In genomic region chr3:48899298-48899697, GRCh38 we compare ENCODE assay signal across 3 cellular contexts.
TF ChIP-seq lines count a peak whose summit lies in the region.

No MANE protein-coding gene starts in this region.

TF ChIP-seq in SK-N-SH, 30 proteins besides CTCF, POLR2A, EP300 and RAD21 (continues in another document):
- TF ChIP-seq REST (IDR thresholded peaks at IDR 0.05; ENCODE audit: low read depth, low read length) (no peak), POLR2AphosphoS5 (IDR thresholded peaks at IDR 0.05; ENCODE audit: low read depth, low read length) (no peak), TCF12 (IDR thresholded peaks at IDR 0.05) (no peak), TAF1 (IDR thresholded peaks at IDR 0.05; ENCODE audit: borderline replicate concordance, low read depth, low read length) (no peak), PBX3 (IDR thresholded peaks at IDR 0.05) (no peak), YY1 (IDR thresholded peaks at IDR 0.05; ENCODE audit: low read depth) (no peak), GATA2 (CRISPR knock-in tag; IDR thresholded peaks at IDR 0.05) (no peak), FOSL2 (IDR thresholded peaks at IDR 0.05; ENCODE audit: borderline replicate concordance, low read depth) (no peak), MXI1 (IDR thresholded peaks at IDR 0.05; ENCODE audit: low read depth, low read length) (no peak), SMC3 (IDR thresholded peaks at IDR 0.05; ENCODE audit: low read depth, low read length) (no peak), MAX (IDR thresholded peaks at IDR 0.05; ENCODE audit: low read depth) (no peak), RXRA (IDR thresholded peaks at IDR 0.05; ENCODE audit: borderline replicate concordance, low read depth) (no peak), RFX5 (IDR thresholded peaks at IDR 0.05; ENCODE audit: low read length) (no peak)

TF ChIP-seq in SK-N-SH treated with all-trans-retinoic acid at 6 μM for 48 hours, 23 proteins besides CTCF, POLR2A, EP300 and RAD21 (continued from another document):
- no peak for TF ChIP-seq PATZ1 (CRISPR knock-in tag; IDR thresholded peaks at IDR 0.05; ENCODE audit: borderline replicate concordance)
- no peak for TF ChIP-seq TSHZ2 (CRISPR knock-in tag; IDR thresholded peaks at IDR 0.05)
- no peak for TF ChIP-seq BACH2 (CRISPR knock-in tag; IDR thresholded peaks at IDR 0.05; ENCODE audit: borderline replicate concordance)
- no peak for TF ChIP-seq TOX (CRISPR knock-in tag; IDR thresholded peaks at IDR 0.05; ENCODE audit: borderline replicate concordance)
- TF ChIP-seq GLIS3 (CRISPR knock-in tag; IDR thresholded peaks at IDR 0.05), result no peak
- TF ChIP-seq RARB (CRISPR knock-in tag; IDR thresholded peaks at IDR 0.05), result no peak

TF ChIP-seq in WTC11, 78 proteins besides CTCF, POLR2A, EP300 and RAD21 (continued from another document):
- TF ChIP-seq AFF4 (CRISPR knock-in tag; IDR thresholded peaks at IDR 0.05; ENCODE audit: borderline replicate concordance), result no peak
- TF ChIP-seq CREB1 (CRISPR knock-in tag; IDR thresholded peaks at IDR 0.05), result no peak
- no peak for TF ChIP-seq JAZF1 (CRISPR knock-in tag; IDR thresholded peaks at IDR 0.05)
- no peak for TF ChIP-seq CBFB (CRISPR knock-in tag; IDR thresholded peaks at IDR 0.05; ENCODE audit: low read depth)
- TF ChIP-seq PRDM15 (CRISPR knock-in tag; IDR thresholded peaks at IDR 0.05), result no peak
- no peak for TF ChIP-seq SP1 (CRISPR knock-in tag; conservative IDR thresholded peaks at IDR 0.05)
- no peak for TF ChIP-seq JUN (CRISPR knock-in tag; IDR thresholded peaks at IDR 0.05)
- TF ChIP-seq PRRX2 (CRISPR knock-in tag; IDR thresholded peaks at IDR 0.05), result no peak
- TF ChIP-seq GABPB1 (CRISPR knock-in tag; IDR thresholded peaks at IDR 0.05), result no peak
- TF ChIP-seq ZNF232 (CRISPR knock-in tag; IDR thresholded peaks at IDR 0.05), result no peak
